18 cellular contexts compared by ENCODE assay signal in genomic region chr5:138708761-138709160, GRCh38.
"Had no signal": no experiment of that assay in that cellular context is flagged by ENCODE, and none has a peak within 500 bp of the region (broad histone marks: within the 10 kb centered on the region; RNA-seq: fewer than 3 reads in every experiment).

No MANE protein-coding gene starts in this region.

- H3K9ac ChIP-seq: parathyroid adenoma had no signal

- H3K27ac Mint-ChIP-seq: activated CD4-positive, alpha-beta memory T cell treated with anti-CD3 and anti-CD28 coated beads, Interleukin-2, amount 10 ng/mL, durations not matched to agents 7 days and 5 days; activated naive CD4-positive, alpha-beta T cell treated with anti-CD3 and anti-CD28 coated beads, Interleukin-2, amount 10 ng/mL, durations not matched to agents 7 days and 5 days; activated naive CD8-positive, alpha-beta T cell treated with anti-CD3 and anti-CD28 coated beads, Interleukin-2, amount 50 U/mL, for 24 hours; stimulated activated memory B cell treated with anti-CD40 and anti-IgM and Interleukin-4, amounts not matched to agents 10 μg/mL and 1 μg/mL and 100 μg/mL, for 72 hours had no signal

- H3K9me3 ChIP-seq: gastrocnemius medialis, lower lobe of right lung, neutrophil, testis had no signal

- H3K27ac ChIP-seq: coronary artery, gastrocnemius medialis, lower lobe of right lung, neutrophil, parathyroid adenoma, testis had no signal

- H3K79me2 ChIP-seq: parathyroid adenoma had no signal

- H3K4me3 ChIP-seq: coronary artery, gastrocnemius medialis, lower lobe of right lung, testis had no signal

- H3K36me3 ChIP-seq: gastrocnemius medialis, lower lobe of right lung, neutrophil had no signal

- H3K4me3 Mint-ChIP-seq: activated CD4-positive, alpha-beta memory T cell treated with anti-CD3 and anti-CD28 coated beads, Interleukin-2, amount 10 ng/mL, durations not matched to agents 7 days and 5 days; activated naive CD4-positive, alpha-beta T cell treated with anti-CD3 and anti-CD28 coated beads, Interleukin-2, amount 10 ng/mL, durations not matched to agents 7 days and 5 days; activated naive CD8-positive, alpha-beta T cell treated with anti-CD3 and anti-CD28 coated beads, Interleukin-2, amount 50 U/mL, for 24 hours; stimulated activated memory B cell treated with anti-CD40 and anti-IgM and Interleukin-4, amounts not matched to agents 10 μg/mL and 1 μg/mL and 100 μg/mL, for 72 hours had no signal

- H2AFZ ChIP-seq: parathyroid adenoma had no signal

- H3K36me3 Mint-ChIP-seq: activated naive CD4-positive, alpha-beta T cell treated with anti-CD3 and anti-CD28 coated beads, Interleukin-2, amount 10 ng/mL, durations not matched to agents 7 days and 5 days; stimulated activated memory B cell treated with anti-CD40 and anti-IgM and Interleukin-4, amounts not matched to agents 10 μg/mL and 1 μg/mL and 100 μg/mL, for 72 hours had no signal

- H3K4me1 ChIP-seq: gastrocnemius medialis, lower lobe of right lung had no signal

- H3K27me3 ChIP-seq: gastrocnemius medialis, testis had no signal

- H3K4me1 Mint-ChIP-seq: activated CD4-positive, alpha-beta memory T cell treated with anti-CD3 and anti-CD28 coated beads, Interleukin-2, amount 10 ng/mL, durations not matched to agents 7 days and 5 days; activated naive CD4-positive, alpha-beta T cell treated with anti-CD3 and anti-CD28 coated beads, Interleukin-2, amount 10 ng/mL, durations not matched to agents 7 days and 5 days; activated naive CD8-positive, alpha-beta T cell treated with anti-CD3 and anti-CD28 coated beads, Interleukin-2, amount 50 U/mL, for 24 hours; stimulated activated memory B cell treated with anti-CD40 and anti-IgM and Interleukin-4, amounts not matched to agents 10 μg/mL and 1 μg/mL and 100 μg/mL, for 72 hours had no signal

- H3K9me3 Mint-ChIP-seq: activated CD4-positive, alpha-beta memory T cell treated with anti-CD3 and anti-CD28 coated beads, Interleukin-2, amount 10 ng/mL, durations not matched to agents 7 days and 5 days; activated naive CD4-positive, alpha-beta T cell treated with anti-CD3 and anti-CD28 coated beads, Interleukin-2, amount 10 ng/mL, durations not matched to agents 7 days and 5 days; activated naive CD8-positive, alpha-beta T cell treated with anti-CD3 and anti-CD28 coated beads, Interleukin-2, amount 50 U/mL, for 24 hours; stimulated activated memory B cell treated with anti-CD40 and anti-IgM and Interleukin-4, amounts not matched to agents 10 μg/mL and 1 μg/mL and 100 μg/mL, for 72 hours had no signal

- DNase-seq: activated CD4-positive, alpha-beta memory T cell treated with anti-CD3 and anti-CD28 coated beads, Interleukin-2, amount 10 ng/mL, durations not matched to agents 7 days and 5 days; activated CD4-positive, alpha-beta T cell treated with anti-CD3 and anti-CD28 coated beads for 48 hours; activated CD4-positive, CD25-positive, alpha-beta regulatory T cell; activated effector memory CD4-positive, alpha-beta T cell treated with Interleukin-2 at 50 U/mL for 16 hours; activated naive CD4-positive, alpha-beta T cell treated with anti-CD3 and anti-CD28 coated beads, Interleukin-2, amount 10 ng/mL, durations not matched to agents 7 days and 5 days; activated naive CD8-positive, alpha-beta T cell treated with anti-CD3 and anti-CD28 coated beads, Interleukin-2, amount 50 U/mL, for 24 hours; activated T-cell treated with anti-CD3 and anti-CD28 coated beads, Interleukin-2, amount 50 U/mL, for 48 hours; anterior cingulate cortex; gastrocnemius medialis; lower lobe of right lung; stimulated activated CD4-positive, alpha-beta T cell treated with anti-CD3 and anti-CD28 coated beads, Interleukin-4, amount 100 ng/mL, for 4 hours; SW 1271; testis had no signal

- ATAC-seq: activated naive CD8-positive, alpha-beta T cell treated with anti-CD3 and anti-CD28 coated beads, Interleukin-2, amount 50 U/mL, for 24 hours; gastrocnemius medialis; lower lobe of right lung; sciatic nerve; stimulated activated memory B cell treated with anti-CD40 and anti-IgM and Interleukin-4, amounts not matched to agents 10 μg/mL and 1 μg/mL and 100 μg/mL, for 72 hours had no signal
